8 cellular contexts compared by ENCODE assay signal in the genomic region with DNA sequence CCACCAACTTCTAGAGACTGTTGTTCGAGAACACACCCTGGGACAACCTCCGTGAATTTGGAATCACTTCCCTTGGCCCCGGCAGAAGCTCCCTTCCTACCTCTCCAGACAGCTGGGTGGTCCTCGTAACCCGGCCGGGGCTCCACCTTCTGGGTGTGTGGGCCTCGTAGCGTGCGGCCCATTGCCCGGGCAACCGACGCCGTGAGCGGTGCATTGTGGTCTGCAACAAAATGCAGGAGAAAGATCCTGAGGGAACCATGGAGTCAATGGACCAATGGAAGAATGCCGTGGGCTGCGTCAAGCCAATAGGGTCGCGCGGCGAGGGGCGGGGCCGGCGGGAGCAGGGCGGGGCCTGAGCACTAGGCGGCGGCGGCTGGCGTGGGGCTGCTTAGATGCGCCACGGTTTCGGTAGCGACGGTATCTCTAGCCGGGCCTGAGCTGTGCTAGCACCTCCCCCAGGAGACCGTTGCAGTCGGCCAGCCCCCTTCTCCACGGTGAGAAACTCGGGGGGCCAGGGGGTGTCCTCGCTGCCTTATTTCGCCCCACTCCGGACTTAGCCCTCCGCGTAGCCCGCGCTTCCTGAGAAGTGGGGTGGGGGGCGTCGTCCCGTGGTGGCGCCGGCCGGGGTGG. TPM values are rescaled to one million over a fixed set of nuclear protein-coding genes. Genes with fewer than 3 reads are reported as not detected.
DNase-seq lines count a peak whose midpoint lies in the region; TF ChIP-seq lines count a peak whose summit lies in the region.

A gene (plus strand): TSS at position 391 of the 630 bp plus-strand sequence. CDS start 309 bp downstream, outside the sequence.

- peak within 1 kb of the TSS; percentile 85 for H3K4me3 ChIP-seq in MG63
- peak within 1 kb of the TSS; percentile 79 for H3K4me3 ChIP-seq in neural cell (ENCODE audit: low read length)
- H3K4me3 ChIP-seq in stomach: peak within 1 kb of the TSS; percentile 92 to 98 (median 96)

- no peaks in the 10 kb centered on the region for H3K9me3 ChIP-seq in H9 (ENCODE audit: control insufficient read depth, low read depth, low read length)
- H3K9me3 ChIP-seq in MG63: no peaks in the 10 kb centered on the region
- no peaks in the 10 kb centered on the region for H3K9me3 ChIP-seq in neural cell (ENCODE audit: low read length)
- H3K9me3 ChIP-seq in stomach: no peaks in the 10 kb centered on the region

- H3K4ac ChIP-seq in H9 (ENCODE audit: low read depth, low read length): no peak within 1 kb of the TSS

- H2BK5ac ChIP-seq in H9 (ENCODE audit: insufficient read length, low read length): no peak within 1 kb of the TSS

- H3K27me3 ChIP-seq in H9 (ENCODE audit: insufficient read depth, low read length): no peaks in the 10 kb centered on the region
- H3K27me3 ChIP-seq in MG63: no peaks in the 10 kb centered on the region
- no peaks in the 10 kb centered on the region for H3K27me3 ChIP-seq in neural cell (ENCODE audit: insufficient read depth, low read depth, low read length)
- H3K27me3 ChIP-seq in stomach: no peaks in the 10 kb centered on the region

- H2AK5ac ChIP-seq in H9 (ENCODE audit: insufficient read length, low read length): no peak within 1 kb of the TSS

- H3K56ac ChIP-seq in H9 (ENCODE audit: insufficient read length, low read depth, low read length): no peak within 1 kb of the TSS

- DNase-seq in ELR (ENCODE audit: low read depth) (peak; percentile 98), H9 (peak; percentile 99), MG63 (peak; percentile 93), SHP77 treated with DMSO at 0.1 percent for 48 hours (lab: John Stamatoyannopoulos, UW) (peak; percentile 97), fibroblast of the conjunctiva (ENCODE audit: low read depth) (peak; percentile 93), stomach (peak; percentile 98)
- peak; percentile 99 for DNase-seq in activated effector memory CD4-positive, alpha-beta T cell treated with anti-CD3 and anti-CD28 coated beads, Interleukin-2, amount 50 U/mL, for 16 hours

- H3K23ac ChIP-seq in H9 (ENCODE audit: insufficient read length, low read depth, low read length): no peak within 1 kb of the TSS

- H3K9me2 ChIP-seq in neural cell (ENCODE audit: insufficient read depth, low read length): no peaks in the 10 kb centered on the region

- TF ChIP-seq RAD21 in neural cell (conservative IDR thresholded peaks at IDR 0.05): no peak

- H3K27ac ChIP-seq in H9 (ENCODE audit: insufficient read length, low read depth, low read length): no peak within 1 kb of the TSS
- H3K27ac ChIP-seq in neural cell (ENCODE audit: low read length): peak within 1 kb of the TSS; percentile 69
- H3K27ac ChIP-seq in stomach: peak within 1 kb of the TSS; percentile 81 to 93 (median 88)

- H3K79me2 ChIP-seq in H9 (ENCODE audit: insufficient read depth, low read length) (peaks cover 10% of the 10 kb centered on the region; the same call in 1 of the 2 replicates), neural cell (replicated peaks; ENCODE audit: insufficient read depth, low read length) (peaks cover 23% of the 10 kb centered on the region)

- no peak within 1 kb of the TSS for H2BK12ac ChIP-seq in H9 (ENCODE audit: insufficient read length, low read depth, low read length)

- H3K4me1 Mint-ChIP-seq in H9: peaks cover 26 to 30% of the 10 kb centered on the region in 2 experiments

- H4K20me1 ChIP-seq in H9 (ENCODE audit: control insufficient read depth, insufficient read depth, insufficient read length) (no peaks in the 10 kb centered on the region), neural cell (ENCODE audit: insufficient read depth) (peaks cover 4% of the 10 kb centered on the region)

- H3K4me3 Mint-ChIP-seq in H9: peak within 1 kb of the TSS; percentile 97 to 99

- peaks cover 3% of the 10 kb centered on the region for H3K79me1 ChIP-seq in H9 (ENCODE audit: insufficient read depth, low read depth, low read length, poor library complexity, severe bottlenecking)

- no peak within 1 kb of the TSS for H4K5ac ChIP-seq in H9 (ENCODE audit: insufficient read length, low read depth, low read length)

- no peaks in the 10 kb centered on the region for H3K9me3 Mint-ChIP-seq in H9

- H3K4me1 ChIP-seq in H9 (ENCODE audit: insufficient read depth, low read length): no peaks in the 10 kb centered on the region; the same call in 1 of the 2 replicates
- peaks cover 17 to 39% (median 30%) of the 10 kb centered on the region in 4 donors for H3K4me1 ChIP-seq in stomach

- peaks cover 20 to 48% (median 38%) of the 10 kb centered on the region in 3 experiments; a peak in 6 of 7 replicates for H3K36me3 Mint-ChIP-seq in H9 (ENCODE audit: insufficient read depth in 1 of 3, low read depth in 3 of 3)

- H3K14ac ChIP-seq in H9 (ENCODE audit: insufficient read depth, low read length): peak within 1 kb of the TSS; percentile 51

- TF ChIP-seq EP300 in neural cell (conservative IDR thresholded peaks at IDR 0.05; ENCODE audit: poor library complexity, severe bottlenecking): peak; percentile 20
- peak; percentile 66 for TF ChIP-seq EP300 in stomach (IDR thresholded peaks at IDR 0.05)

- no peak within 1 kb of the TSS for H3K18ac ChIP-seq in H9 (ENCODE audit: insufficient read length, low read depth, low read length)

- peak within 1 kb of the TSS; percentile 100 for H3K4me2 ChIP-seq in H9 (ENCODE audit: insufficient read depth, insufficient read length, low read length)
- peak within 1 kb of the TSS; percentile 72 for H3K4me2 ChIP-seq in neural cell (ENCODE audit: low read length)

- no peak within 1 kb of the TSS for H4K91ac ChIP-seq in H9 (ENCODE audit: insufficient read length, low read depth, low read length)

- TF ChIP-seq POLR2A in stomach (IDR thresholded peaks at IDR 0.05): peak in 1 of 4 donors; percentile 58

- H4K8ac ChIP-seq in H9 (replicated peaks; ENCODE audit: insufficient read length, low read depth, low read length): no peak within 1 kb of the TSS

- no CpG with 5 or more reads among the region's 51 CpGs for WGBS in H9 (ENCODE audit: extremely low coverage, insufficient read length, low lambda C conversion rate)
- 0 to 1% (median 1%) methylated on average over 33 to 51 of the region's 51 CpGs for whole genome bisulfite sequencing in stomach, 5 donors

- H3K27me3 Mint-ChIP-seq in H9 (ENCODE audit: low read depth): no peaks in the 10 kb centered on the region

- peak within 1 kb of the TSS; percentile 96 for H3K27ac Mint-ChIP-seq in H9

- H3K9ac ChIP-seq in H9 (ENCODE audit: extremely low read depth, insufficient read length, low read length) (peak within 1 kb of the TSS; percentile 72), neural cell (ENCODE audit: low read length) (peak within 1 kb of the TSS; percentile 66)

- no peak within 1 kb of the TSS for H3T11ph ChIP-seq in H9 (ENCODE audit: low read length)

- H2BK15ac ChIP-seq in H9 (ENCODE audit: low read depth, low read length): no peak within 1 kb of the TSS

- TF ChIP-seq CTCF in H9 (conservative IDR thresholded peaks at IDR 0.05) (no peak), neural cell (IDR thresholded peaks at IDR 0.05; ENCODE audit: poor library complexity, severe bottlenecking) (peak; percentile 51), stomach (IDR thresholded peaks at IDR 0.05) (peak in 2 of 7 experiments; percentile 29 to 31)

- H3K36me3 ChIP-seq in MG63: peaks cover 42% of the 10 kb centered on the region
- no peaks in the 10 kb centered on the region for H3K36me3 ChIP-seq in neural cell (ENCODE audit: insufficient read depth, low read length)
- H3K36me3 ChIP-seq in stomach: peaks cover 5 to 33% (median 29%) of the 10 kb centered on the region in 4 donors

- peaks cover 14% of the 10 kb centered on the region for H3K23me2 ChIP-seq in H9 (ENCODE audit: insufficient read length, low read depth, low read length, poor library complexity, severe bottlenecking)

- H3F3A ChIP-seq in neural cell (ENCODE audit: insufficient read depth, low read length, poor library complexity, severe bottlenecking): no peaks in the 10 kb centered on the region

- H2BK120ac ChIP-seq in H9 (ENCODE audit: low read depth, low read length, poor library complexity, severe bottlenecking): no peak within 1 kb of the TSS

- no peak within 1 kb of the TSS for H2BK20ac ChIP-seq in H9 (ENCODE audit: low read depth, low read length, poor library complexity, severe bottlenecking)

- intact Hi-C loops in stomach (cut with DNase I; ENCODE audit: low total_unique reads): no loop called here

- H2AFZ ChIP-seq in H9 (ENCODE audit: low read length): peak within 1 kb of the TSS; percentile 19
- peak within 1 kb of the TSS; percentile 45 for H2AFZ ChIP-seq in neural cell (ENCODE audit: low read depth, low read length)

TF ChIP-seq in neural cell, 6 proteins besides CTCF, POLR2A, EP300 and RAD21 (continues in another document):
- TF ChIP-seq, protein P1, sequence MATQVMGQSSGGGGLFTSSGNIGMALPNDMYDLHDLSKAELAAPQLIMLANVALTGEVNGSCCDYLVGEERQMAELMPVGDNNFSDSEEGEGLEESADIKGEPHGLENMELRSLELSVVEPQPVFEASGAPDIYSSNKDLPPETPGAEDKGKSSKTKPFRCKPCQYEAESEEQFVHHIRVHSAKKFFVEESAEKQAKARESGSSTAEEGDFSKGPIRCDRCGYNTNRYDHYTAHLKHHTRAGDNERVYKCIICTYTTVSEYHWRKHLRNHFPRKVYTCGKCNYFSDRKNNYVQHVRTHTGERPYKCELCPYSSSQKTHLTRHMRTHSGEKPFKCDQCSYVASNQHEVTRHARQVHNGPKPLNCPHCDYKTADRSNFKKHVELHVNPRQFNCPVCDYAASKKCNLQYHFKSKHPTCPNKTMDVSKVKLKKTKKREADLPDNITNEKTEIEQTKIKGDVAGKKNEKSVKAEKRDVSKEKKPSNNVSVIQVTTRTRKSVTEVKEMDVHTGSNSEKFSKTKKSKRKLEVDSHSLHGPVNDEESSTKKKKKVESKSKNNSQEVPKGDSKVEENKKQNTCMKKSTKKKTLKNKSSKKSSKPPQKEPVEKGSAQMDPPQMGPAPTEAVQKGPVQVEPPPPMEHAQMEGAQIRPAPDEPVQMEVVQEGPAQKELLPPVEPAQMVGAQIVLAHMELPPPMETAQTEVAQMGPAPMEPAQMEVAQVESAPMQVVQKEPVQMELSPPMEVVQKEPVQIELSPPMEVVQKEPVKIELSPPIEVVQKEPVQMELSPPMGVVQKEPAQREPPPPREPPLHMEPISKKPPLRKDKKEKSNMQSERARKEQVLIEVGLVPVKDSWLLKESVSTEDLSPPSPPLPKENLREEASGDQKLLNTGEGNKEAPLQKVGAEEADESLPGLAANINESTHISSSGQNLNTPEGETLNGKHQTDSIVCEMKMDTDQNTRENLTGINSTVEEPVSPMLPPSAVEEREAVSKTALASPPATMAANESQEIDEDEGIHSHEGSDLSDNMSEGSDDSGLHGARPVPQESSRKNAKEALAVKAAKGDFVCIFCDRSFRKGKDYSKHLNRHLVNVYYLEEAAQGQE (IDR thresholded peaks at IDR 0.05; ENCODE audit: borderline replicate concordance): peak; percentile 73
- peak; percentile 34 for TF ChIP-seq SMC3 (conservative IDR thresholded peaks at IDR 0.05; ENCODE audit: poor library complexity)
- TF ChIP-seq EZH2 (IDR thresholded peaks at IDR 0.05; ENCODE audit: borderline replicate concordance, insufficient read depth, low read length, poor library complexity, severe bottlenecking): no peak

RNA-seq across cellular contexts. Expression of the gene that starts here (rescaled TPM):
- total RNA-seq in H9 (2021) (618 and 638 TPM in 2 replicates), stomach (100 to 1,000 TPM in 4 of 5 donors, 10 to 100 TPM in 1; 27.2 to 197 (median 114) TPM)
- total RNA-seq in MG63 (2014; rRNA removed; shearing (Covaris generic); ENCODE audit: low replicate concordance): 472 and 685 TPM in 2 replicates
- polyA plus RNA-seq in neural cell (404 and 466 TPM in 2 replicates), stomach (100 to 1,000 TPM; 476 to 580 (median 578) TPM)
- 126 and 149 TPM in 2 replicates for polyA minus RNA-seq in neural cell
